Comparison of ENCODE assay signal across 10 cellular contexts in the genomic region with DNA sequence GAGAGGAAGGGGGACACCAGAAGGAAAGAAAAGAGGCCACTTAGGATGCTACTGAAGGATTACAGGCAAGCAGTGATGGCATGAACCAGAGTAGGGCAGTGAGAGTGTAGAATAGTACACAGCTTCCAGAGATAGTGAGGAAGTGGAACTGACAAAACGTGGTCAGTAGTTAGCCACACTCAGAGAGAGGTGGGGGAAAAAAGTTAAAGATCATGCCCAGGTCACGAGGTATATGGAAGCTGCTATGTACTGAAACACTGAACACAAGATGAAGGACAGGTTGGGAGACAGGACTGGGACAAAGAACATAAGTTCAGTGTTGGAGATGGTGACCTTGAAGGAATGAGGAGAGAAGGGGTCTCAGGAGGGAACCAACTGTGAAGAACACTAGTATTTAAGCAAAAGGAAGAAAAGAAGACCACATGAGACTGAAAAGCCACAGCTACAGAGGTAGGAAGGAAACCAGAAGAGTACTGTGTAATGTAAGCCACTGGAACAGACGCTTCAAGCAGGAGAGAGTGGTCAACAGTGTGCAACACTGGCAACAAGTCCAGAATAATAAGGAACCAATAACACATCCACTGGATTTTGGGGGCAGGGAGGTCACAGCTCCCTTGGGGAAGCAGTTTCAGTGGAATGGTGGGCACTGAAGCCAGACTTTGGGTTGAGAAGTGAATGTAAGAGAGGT. TPM values are rescaled to one million over a fixed set of nuclear protein-coding genes. Genes with fewer than 3 reads are reported as not detected.
DNase-seq lines count a peak whose midpoint lies in the region; ATAC-seq and TF ChIP-seq lines count a peak whose summit lies in the region.
"Had no signal": no experiment of that assay in that cellular context is flagged by ENCODE, and none has a peak within 500 bp of the region (broad histone marks: within the 10 kb centered on the region; RNA-seq: fewer than 3 reads in every experiment).

No MANE protein-coding gene starts in this region.

- H4K5ac ChIP-seq in IMR-90 (ENCODE audit: low read depth, low read length): peak overlapping the region; percentile 39; the same call in 1 of the 2 replicates

- CTCF ChIA-PET in IMR-90 (lab: Yijun Ruan, JAX): interaction anchor here (0.7 kb wide), 1 partner anchor 12 kb away, joined by 3 read pairs; no protein-coding TSS in a partner anchor

- H3K56ac ChIP-seq in IMR-90 (ENCODE audit: extremely low read depth, insufficient read depth, low read length): no peak overlapping the region

- H2BK120ac ChIP-seq in IMR-90 (ENCODE audit: low read depth, low read length): no peak overlapping the region

- no peak overlapping the region for H2BK15ac ChIP-seq in IMR-90 (ENCODE audit: low read depth, low read length)

- no peak overlapping the region; the same call in 1 of the 2 replicates for H4K91ac ChIP-seq in IMR-90 (ENCODE audit: insufficient read depth, low read depth, low read length)

- H3K4me2 ChIP-seq in IMR-90 (ENCODE audit: low read depth, low read length): peak overlapping the region; percentile 18; the same call in 1 of the 2 replicates

- H3K4ac ChIP-seq in IMR-90 (ENCODE audit: low read depth, low read length): peak overlapping the region; percentile 9; the same call in 1 of the 2 replicates

- POLR2A ChIA-PET in IMR-90 (lab: Charles Lee; ENCODE audit: unreplicated experiment): no interaction called here

- H3K27ac ChIP-seq in IMR-90 (ENCODE audit: insufficient read depth, low read length) (peak overlapping the region; percentile 66; the same call in 1 of the 2 replicates), endodermal cell (ENCODE audit: low read depth, low read length) (no peak overlapping the region)
- H3K27ac ChIP-seq: skin epidermis had no signal

- H3K27me3 ChIP-seq in IMR-90 (ENCODE audit: control insufficient read depth, insufficient read depth, low read length) (no peaks in the 10 kb centered on the region), endodermal cell (ENCODE audit: control insufficient read depth, insufficient read depth, low read length, poor library complexity, severe bottlenecking) (no peaks in the 10 kb centered on the region)

- peak overlapping the region in 1 of 2 experiments; percentile 20; a peak in 2 of 4 replicates for H4K8ac ChIP-seq in IMR-90 (ENCODE audit: low read depth in 2 of 2, low read length in 2 of 2)

- H3K9me1 ChIP-seq in IMR-90 (ENCODE audit: insufficient read depth, low read length): peaks cover 19% of the 10 kb centered on the region

- H3K4me1 Mint-ChIP-seq in naive B cell: peaks cover 15 to 18% (median 16%) of the 10 kb centered on the region in 3 donors
- H3K4me1 Mint-ChIP-seq in type B pancreatic cell (ENCODE audit: unreplicated experiment): peaks cover 18% of the 10 kb centered on the region
- peaks cover 31% of the 10 kb centered on the region for H3K4me1 Mint-ChIP-seq in endodermal cell

- peaks cover 7 to 14% of the 10 kb centered on the region in 2 donors for H3K36me3 Mint-ChIP-seq in naive B cell
- peaks cover 9% of the 10 kb centered on the region for H3K36me3 Mint-ChIP-seq in type B pancreatic cell
- H3K36me3 Mint-ChIP-seq in endodermal cell (ENCODE audit: low read depth): peaks cover 4% of the 10 kb centered on the region

- H3K4me1 ChIP-seq in IMR-90 (ENCODE audit: control insufficient read depth, insufficient read depth, low read length) (peaks cover 20% of the 10 kb centered on the region), endodermal cell (ENCODE audit: control insufficient read depth, insufficient read depth, low read length) (peaks cover 11% of the 10 kb centered on the region)

- H3K23ac ChIP-seq in IMR-90 (ENCODE audit: low read depth, low read length): peak overlapping the region; percentile 55; the same call in 1 of the 2 replicates

- H3K27ac Mint-ChIP-seq in naive B cell: peak overlapping the region in 3 of 6 donors; percentile 7 to 54 (median 9)
- no peak overlapping the region for H3K27ac Mint-ChIP-seq in type B pancreatic cell
- no peak overlapping the region for H3K27ac Mint-ChIP-seq in endodermal cell
- H3K27ac Mint-ChIP-seq: activated naive CD8-positive, alpha-beta T cell had no signal

- TF ChIP-seq RAD21 in IMR-90 (IDR thresholded peaks at IDR 0.05; ENCODE audit: low read length): no peak

- WGBS in IMR-90 (ENCODE audit: extremely low coverage in 2 of 2, insufficient read length in 1 of 2), 2 experiments: 60% methylated on average over 2 of the region's 3 CpGs; no CpG with 5 or more reads in 1 of the 2 experiments
- 87 to 92% methylated on average over 3 of the region's 3 CpGs for WGBS in endodermal cell (ENCODE audit: insufficient coverage in 1 of 2, insufficient read length in 1 of 2), 2 experiments

- DNase-seq in IMR-90 (no peak), naive B cell (no peak), type B pancreatic cell (ENCODE audit: extremely low spot score, unreplicated experiment) (no peak), NCI-H2107 (lab: John Stamatoyannopoulos, UW) (no peak), endodermal cell (no peak)

- H3K4me3 ChIP-seq in IMR-90 (ENCODE audit: insufficient read depth, low read depth, low read length) (no peak overlapping the region), endodermal cell (ENCODE audit: low read length) (no peak overlapping the region)
- H3K4me3 ChIP-seq: skin epidermis had no signal

- no peak overlapping the region for H3K9ac ChIP-seq in IMR-90 (ENCODE audit: low read depth, low read length)
- H3K9ac ChIP-seq in endodermal cell (ENCODE audit: extremely low read depth, low read length, poor library complexity, severe bottlenecking): no peak overlapping the region

- dilution Hi-C loops in IMR-90 (cut with HindIII; ENCODE audit: low sequenced_read_pairs, unreplicated experiment): no loop called here

- ATAC-seq in GM18867 (IDR thresholded peaks at IDR 0.05; ENCODE audit: unreplicated experiment) (peak; percentile 63), GM21786 (IDR thresholded peaks at IDR 0.05; ENCODE audit: unreplicated experiment) (peak; percentile 79), IMR-90 (ENCODE audit: low read depth) (no peak), naive B cell (ENCODE audit: low read depth in 2 of 2) (peak; percentile 36 to 43), HG03439 (IDR thresholded peaks at IDR 0.05; ENCODE audit: unreplicated experiment) (no peak)

- peak overlapping the region; percentile 30; the same call in 1 of the 2 replicates for H2AK5ac ChIP-seq in IMR-90 (ENCODE audit: low read depth, low read length)

- H3K14ac ChIP-seq in IMR-90 (replicated peaks; ENCODE audit: low read depth, low read length): peak overlapping the region; percentile 60; the same call in 1 of the 2 replicates

- no peak for TF ChIP-seq CTCF in IMR-90 (conservative IDR thresholded peaks at IDR 0.05; ENCODE audit: low read depth, low read length)
- TF ChIP-seq CTCF in type B pancreatic cell (conservative IDR thresholded peaks at IDR 0.05): no peak
- no peak for TF ChIP-seq CTCF in endodermal cell (conservative IDR thresholded peaks at IDR 0.05)

- peak overlapping the region; percentile 75 for H2BK5ac ChIP-seq in IMR-90 (ENCODE audit: low read depth, low read length, poor library complexity, severe bottlenecking)

- H3K79me1 ChIP-seq in IMR-90 (ENCODE audit: low read depth in 1 of 2, low read length in 2 of 2): peaks cover 12 to 75% of the 10 kb centered on the region in 2 experiments

- H3K18ac ChIP-seq in IMR-90 (ENCODE audit: low read depth, low read length): peak overlapping the region; percentile 60

- peaks cover 52% of the 10 kb centered on the region for H3K36me3 ChIP-seq in IMR-90 (ENCODE audit: control insufficient read depth, insufficient read depth, low read length)
- H3K36me3 ChIP-seq in endodermal cell (ENCODE audit: control insufficient read depth, insufficient read depth, low read length): peaks cover 60% of the 10 kb centered on the region

- no peak overlapping the region for H2AFZ ChIP-seq in IMR-90 (replicated peaks; ENCODE audit: low read length, poor library complexity)

- no peak for TF ChIP-seq POLR2A in IMR-90 (IDR thresholded peaks at IDR 0.05; ENCODE audit: low read depth, low read length)

- in situ Hi-C loops in IMR-90 (cut with MboI; ENCODE audit: low sequenced_read_pairs): no loop called here

- no peak overlapping the region for H2BK20ac ChIP-seq in IMR-90 (ENCODE audit: low read depth, low read length)

- no peaks in the 10 kb centered on the region for H3K9me3 Mint-ChIP-seq in naive B cell
- no peaks in the 10 kb centered on the region for H3K9me3 Mint-ChIP-seq in type B pancreatic cell
- no peaks in the 10 kb centered on the region for H3K9me3 Mint-ChIP-seq in endodermal cell

- H2AK9ac ChIP-seq in IMR-90 (replicated peaks; ENCODE audit: low read depth, low read length, poor library complexity): no peak overlapping the region

- no peaks in the 10 kb centered on the region for H3K9me3 ChIP-seq in IMR-90 (ENCODE audit: control insufficient read depth, insufficient read depth, low read length)
- no peaks in the 10 kb centered on the region for H3K9me3 ChIP-seq in endodermal cell (ENCODE audit: control insufficient read depth, low read length)

- H3K4me3 Mint-ChIP-seq in naive B cell (no peak overlapping the region), type B pancreatic cell (no peak overlapping the region), endodermal cell (no peak overlapping the region)
- H3K4me3 Mint-ChIP-seq: activated naive CD8-positive, alpha-beta T cell had no signal

- no TSS peak for BruUV-seq in IMR-90 (replicated peaks; lab: Mats Ljungman, UMichigan)

- intact Hi-C loops in IMR-90 (cut with micrococcal nuclease): no loop called here

- peaks cover 82% of the 10 kb centered on the region for H4K20me1 ChIP-seq in IMR-90 (ENCODE audit: insufficient read depth, low read length)

- H3K27me3 Mint-ChIP-seq in naive B cell (no peaks in the 10 kb centered on the region), type B pancreatic cell (no peaks in the 10 kb centered on the region), endodermal cell (ENCODE audit: insufficient read depth) (no peaks in the 10 kb centered on the region)
- H3K27me3 Mint-ChIP-seq: activated naive CD8-positive, alpha-beta T cell had no signal

TF ChIP-seq in IMR-90, 13 proteins besides CTCF, POLR2A, EP300 and RAD21 (continues in another document):
- no peak for TF ChIP-seq NFE2L2 (IDR thresholded peaks at IDR 0.05; ENCODE audit: low read depth, low read length)
- TF ChIP-seq RCOR1 (IDR thresholded peaks at IDR 0.05; ENCODE audit: insufficient replicate concordance, low read length): no peak
- no peak for TF ChIP-seq SMC3 (IDR thresholded peaks at IDR 0.05; ENCODE audit: low read depth, low read length)
- no peak for TF ChIP-seq RFX5 (IDR thresholded peaks at IDR 0.05; ENCODE audit: low read depth, low read length)
- no peak for TF ChIP-seq FOS (IDR thresholded peaks at IDR 0.05; ENCODE audit: low read depth, low read length)

RNA-seq across cellular contexts. Expression of gene ELL2, which starts 45.5 kb away (rescaled TPM):
- total RNA-seq in IMR-90 (2012; rRNA removed) (92.5 and 137 TPM in 2 replicates), type B pancreatic cell (ENCODE audit: low replicate concordance) (33.9 and 55.3 TPM in 2 replicates), endodermal cell (10 to 100 TPM; 28.6 to 44.1 TPM)
- polyA plus RNA-seq in IMR-90 (2012; rRNA removed) (52.4 and 61.4 TPM in 2 replicates), naive B cell (ENCODE audit: low read depth in 6 of 6) (10 to 100 TPM in 1 of 6 donors, 1 to 10 TPM in 5; 6.3 to 10.1 (median 8.3) TPM)
- polyA plus RNA-seq in IMR-90 (2012; cell fraction: cytosol; rRNA removed): 16.4 and 21.9 TPM in 2 replicates
- polyA plus RNA-seq in IMR-90 (2012; cell fraction: nucleus; rRNA removed; ENCODE audit: low replicate concordance): 23.4 and 161 TPM in 2 replicates
- polyA plus RNA-seq in endodermal cell (2013, experiment 1 of 2): 16.7 TPM
- 17.0 TPM for polyA plus RNA-seq in endodermal cell (2013, experiment 2 of 2)

Comparison
In these comparisons a context has a peak if more than half of its experiments do, and no peak if none do; other contexts are left out.
1. ATAC-seq: peak in GM18867 (single experiment), GM21786 (single experiment) and naive B cell (2 of 2); none in IMR-90 (single experiment) and HG03439 (single experiment).